ENCODE assay signal across 1 cellular context in the genomic region with DNA sequence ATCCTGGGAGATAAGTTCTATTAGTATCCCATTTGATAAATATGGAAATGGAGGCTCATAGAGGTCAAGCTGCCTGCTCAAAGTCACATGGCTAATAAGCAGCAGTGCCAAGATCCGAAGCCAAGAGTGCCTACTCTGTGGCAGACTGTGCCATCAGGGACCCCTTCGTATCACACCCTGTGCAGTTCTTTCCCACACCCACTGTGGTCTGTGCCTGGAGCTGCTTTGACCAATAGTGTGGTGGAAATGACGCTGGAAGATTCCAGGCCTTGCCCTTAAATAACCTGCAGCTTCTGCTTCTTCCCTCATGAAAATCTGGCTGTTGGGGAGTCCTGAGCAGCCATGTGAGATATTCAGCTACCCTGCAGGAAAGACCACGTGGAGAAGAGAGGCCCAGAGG.
TF ChIP-seq lines count a peak whose summit lies in the region.

No MANE protein-coding gene starts in this region.

TF ChIP-seq in GM12878, 131 proteins besides CTCF, POLR2A, EP300 and RAD21:
- TF ChIP-seq CBX5 (IDR thresholded peaks at IDR 0.05; ENCODE audit: low read depth) (no peak), BACH1 (IDR thresholded peaks at IDR 0.05; ENCODE audit: borderline replicate concordance) (no peak), HDGF (IDR thresholded peaks at IDR 0.05) (no peak), CHD1 (IDR thresholded peaks at IDR 0.05; ENCODE audit: low read depth, low read length) (no peak), BRCA1 (IDR thresholded peaks at IDR 0.05; ENCODE audit: low read depth, low read length) (no peak), SMC3 (IDR thresholded peaks at IDR 0.05; ENCODE audit: borderline replicate concordance, low read length) (no peak), TAF1 (IDR thresholded peaks at IDR 0.05; ENCODE audit: borderline replicate concordance, low read depth, low read length) (no peak)
- TF ChIP-seq, protein P1, sequence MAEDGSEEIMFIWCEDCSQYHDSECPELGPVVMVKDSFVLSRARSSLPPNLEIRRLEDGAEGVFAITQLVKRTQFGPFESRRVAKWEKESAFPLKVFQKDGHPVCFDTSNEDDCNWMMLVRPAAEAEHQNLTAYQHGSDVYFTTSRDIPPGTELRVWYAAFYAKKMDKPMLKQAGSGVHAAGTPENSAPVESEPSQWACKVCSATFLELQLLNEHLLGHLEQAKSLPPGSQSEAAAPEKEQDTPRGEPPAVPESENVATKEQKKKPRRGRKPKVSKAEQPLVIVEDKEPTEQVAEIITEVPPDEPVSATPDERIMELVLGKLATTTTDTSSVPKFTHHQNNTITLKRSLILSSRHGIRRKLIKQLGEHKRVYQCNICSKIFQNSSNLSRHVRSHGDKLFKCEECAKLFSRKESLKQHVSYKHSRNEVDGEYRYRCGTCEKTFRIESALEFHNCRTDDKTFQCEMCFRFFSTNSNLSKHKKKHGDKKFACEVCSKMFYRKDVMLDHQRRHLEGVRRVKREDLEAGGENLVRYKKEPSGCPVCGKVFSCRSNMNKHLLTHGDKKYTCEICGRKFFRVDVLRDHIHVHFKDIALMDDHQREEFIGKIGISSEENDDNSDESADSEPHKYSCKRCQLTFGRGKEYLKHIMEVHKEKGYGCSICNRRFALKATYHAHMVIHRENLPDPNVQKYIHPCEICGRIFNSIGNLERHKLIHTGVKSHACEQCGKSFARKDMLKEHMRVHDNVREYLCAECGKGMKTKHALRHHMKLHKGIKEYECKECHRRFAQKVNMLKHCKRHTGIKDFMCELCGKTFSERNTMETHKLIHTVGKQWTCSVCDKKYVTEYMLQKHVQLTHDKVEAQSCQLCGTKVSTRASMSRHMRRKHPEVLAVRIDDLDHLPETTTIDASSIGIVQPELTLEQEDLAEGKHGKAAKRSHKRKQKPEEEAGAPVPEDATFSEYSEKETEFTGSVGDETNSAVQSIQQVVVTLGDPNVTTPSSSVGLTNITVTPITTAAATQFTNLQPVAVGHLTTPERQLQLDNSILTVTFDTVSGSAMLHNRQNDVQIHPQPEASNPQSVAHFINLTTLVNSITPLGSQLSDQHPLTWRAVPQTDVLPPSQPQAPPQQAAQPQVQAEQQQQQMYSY (CRISPR knock-in tag; IDR thresholded peaks at IDR 0.05): no peak
